In genomic region chr19:45467456-45468158, GRCh38 we compare ENCODE assay signal across 8 cellular contexts. TPM values are rescaled to one million over a fixed set of nuclear protein-coding genes. Genes with fewer than 3 reads are reported as not detected.
A peak's percentile ranks its signal among the peaks of the same experiment; 100 is the strongest.
DNase-seq lines count a peak whose midpoint lies in the region; ATAC-seq and TF ChIP-seq lines count a peak whose summit lies in the region.

Gene FOSB (plus strand): TSS chr19:45467996. CDS start chr19:45468587, 591 bp downstream.

- H3K27me3 Mint-ChIP-seq in neural crest cell (ENCODE audit: low read depth) = peaks cover 38% of the 10 kb centered on the region

- H3K79me2 ChIP-seq in Loucy (ENCODE audit: insufficient read depth, low read length) = no peaks in the 10 kb centered on the region

- TF ChIP-seq EP300 in stomach (IDR thresholded peaks at IDR 0.05) = peak; percentile 77

- H3K4me3 Mint-ChIP-seq in neural crest cell = peak within 1 kb of the TSS; percentile 89

- no peaks in the 10 kb centered on the region for H3K36me3 Mint-ChIP-seq in neural crest cell (ENCODE audit: low read depth)

- H3K27ac Mint-ChIP-seq in neural crest cell (ENCODE audit: unreplicated experiment) = peak within 1 kb of the TSS; percentile 97

- peaks cover 18% of the 10 kb centered on the region for H3K4me1 ChIP-seq in Loucy (ENCODE audit: insufficient read depth, low read length, poor library complexity, severe bottlenecking)
- H3K4me1 ChIP-seq in stomach = peaks cover 22 to 45% (median 36%) of the 10 kb centered on the region in 4 donors

- peaks cover 23% of the 10 kb centered on the region for H3K4me1 Mint-ChIP-seq in neural crest cell

- peak within 1 kb of the TSS; percentile 68 for H3K9ac ChIP-seq in Loucy (ENCODE audit: low read depth, low read length, poor library complexity, severe bottlenecking)

- H3K27ac ChIP-seq in stomach = peak within 1 kb of the TSS; percentile 93 to 99 (median 96)

- H3K4me3 ChIP-seq in Loucy (ENCODE audit: low read length, poor library complexity, severe bottlenecking) (peak within 1 kb of the TSS; percentile 87), foreskin fibroblast (ENCODE audit: low read depth in 1 of 2, low read length in 2 of 2) (peak within 1 kb of the TSS; percentile 65 to 67), stomach (peak within 1 kb of the TSS; percentile 56 to 78 (median 70))

- H3F3A ChIP-seq in Loucy (ENCODE audit: low read depth) = no peaks in the 10 kb centered on the region

- no peaks in the 10 kb centered on the region for H3K9me3 Mint-ChIP-seq in neural crest cell

- H3K27me3 ChIP-seq in Loucy (ENCODE audit: insufficient read depth, low read length, poor library complexity, severe bottlenecking) = no peaks in the 10 kb centered on the region
- H3K27me3 ChIP-seq in stomach = peaks cover 0 to 16% (median 9%) of the 10 kb centered on the region in 3 donors

- 0 to 2% (median 0%) methylated on average over 21 to 56 of the region's 56 CpGs for WGBS in stomach, 5 donors

- intact Hi-C loops in stomach (cut with DNase I; ENCODE audit: low total_unique reads) = no loop called here

- TF ChIP-seq CTCF in Loucy (conservative IDR thresholded peaks at IDR 0.05; ENCODE audit: low read length) (peak; percentile 41), foreskin fibroblast (IDR thresholded peaks at IDR 0.05; ENCODE audit: low read depth, low read length) (no peak), neural crest cell (conservative IDR thresholded peaks at IDR 0.05) (no peak), stomach (IDR thresholded peaks at IDR 0.05) (no peak)

- TF ChIP-seq POLR2A in stomach (IDR thresholded peaks at IDR 0.05) = peak in 2 of 4 donors; percentile 85 to 92

- H3K4me2 ChIP-seq in Loucy (ENCODE audit: low read depth, low read length, poor library complexity, severe bottlenecking) = peak within 1 kb of the TSS; percentile 88

- peak within 1 kb of the TSS; percentile 83 for H2AFZ ChIP-seq in Loucy (ENCODE audit: low read length)

- peak; percentile 46 for ATAC-seq in GM21825 (IDR thresholded peaks at IDR 0.05; ENCODE audit: unreplicated experiment)

- H3K9me3 ChIP-seq in Loucy (ENCODE audit: insufficient read depth, low read depth, low read length) (no peaks in the 10 kb centered on the region), stomach (no peaks in the 10 kb centered on the region)

- peaks cover 9% of the 10 kb centered on the region for H4K20me1 ChIP-seq in Loucy (ENCODE audit: insufficient read depth, low read length, poor library complexity, severe bottlenecking)

- H3K9me2 ChIP-seq in Loucy (replicated peaks; ENCODE audit: low read depth, low read length) = no peaks in the 10 kb centered on the region

- H3K36me3 ChIP-seq in Loucy (ENCODE audit: insufficient read depth, low read length) (no peaks in the 10 kb centered on the region), stomach (peaks cover 0 to 21% (median 0%) of the 10 kb centered on the region in 4 donors)

- peak; percentile 97 for DNase-seq in DMS53 (lab: John Stamatoyannopoulos, UW)
- peak; percentile 88 to 89 for DNase-seq in SHP77 (lab: John Stamatoyannopoulos, UW)
- DNase-seq in activated gamma-delta T cell treated with Interleukin-2 at 50 U/mL for 16 hours = peak; percentile 93
- DNase-seq in foreskin fibroblast = peak; percentile 90 to 97
- DNase-seq in neural crest cell (ENCODE audit: low read depth, low spot score) = peak; percentile 92
- DNase-seq in stomach = peak; percentile 97

RNA-seq across cellular contexts. Expression of gene FOSB, which starts in this region (rescaled TPM):
- 0.26 and 0.45 TPM in 2 replicates for total RNA-seq in neural crest cell
- 10 to 100 TPM in 2 of 5 donors, 1 to 10 TPM in 3; 1.2 to 76.8 (median 5.5) TPM for total RNA-seq in stomach
- polyA plus RNA-seq in stomach = 10 to 100 TPM in 2 of 3 donors, 1 to 10 TPM in 1; 6.9 to 20.9 (median 11.1) TPM

Comparison
In these comparisons a context has a peak if more than half of its experiments do, and no peak if none do; other contexts are left out.
1. Peak in every context shown above with its lines: DNase-seq, ATAC-seq, H3K4me3 ChIP-seq and H3K27ac ChIP-seq.
2. Peak in DNase-seq in neural crest cell; RNA of the gene not detected or under 1 TPM.